15 cellular contexts compared by ENCODE assay signal in genomic region chr3:54356299-54357037, GRCh38.
DNase-seq lines count a peak whose midpoint lies in the region; ATAC-seq and TF ChIP-seq lines count a peak whose summit lies in the region.
"Had no signal": no experiment of that assay in that cellular context is flagged by ENCODE, and none has a peak within 500 bp of the region (broad histone marks: within the 10 kb centered on the region; RNA-seq: fewer than 3 reads in every experiment).

No MANE protein-coding gene starts in this region.

- H3K9me3 ChIP-seq in gastroesophageal sphincter (no peaks in the 10 kb centered on the region), parathyroid adenoma (ENCODE audit: control insufficient read depth, low read length) (no peaks in the 10 kb centered on the region), colonic mucosa (no peaks in the 10 kb centered on the region)
- H3K9me3 ChIP-seq: esophagus squamous epithelium, spleen had no signal

- H2AFZ ChIP-seq in parathyroid adenoma = peak overlapping the region; percentile 58

- H3K4me3 ChIP-seq in gastroesophageal sphincter (no peak overlapping the region), parathyroid adenoma (ENCODE audit: low read depth, low read length) (no peak overlapping the region), coronary artery (no peak overlapping the region), colonic mucosa (no peak overlapping the region)
- H3K4me3 ChIP-seq: esophagus squamous epithelium, spleen had no signal

- DNase-seq in EH (ENCODE audit: low read depth) (peak; percentile 1), RPMI7951 (ENCODE audit: low read depth) (peak; percentile 47), coronary artery (ENCODE audit: low spot score) (no peak), GM20000 (ENCODE audit: low spot score) (no peak), CD14-positive monocyte (ENCODE audit: low spot score) (no peak), colonic mucosa (no peak)
- DNase-seq: dermis blood vessel endothelial cell; esophagus squamous epithelium; NCI-H524 treated with DMSO at 0.1 percent for 48 hours; spleen; stimulated activated naive CD8-positive, alpha-beta T cell treated with anti-CD3 and anti-CD28 coated beads, Interleukin-15, amount 100 ng/mL, for 72 hours; T-cell had no signal

- TF ChIP-seq POLR2A in gastroesophageal sphincter (IDR thresholded peaks at IDR 0.05) = no peak

- H3K27me3 ChIP-seq in gastroesophageal sphincter (no peaks in the 10 kb centered on the region), parathyroid adenoma (ENCODE audit: control insufficient read depth, insufficient read depth, low read length) (no peaks in the 10 kb centered on the region), colonic mucosa (no peaks in the 10 kb centered on the region)
- H3K27me3 ChIP-seq: esophagus squamous epithelium, spleen had no signal

- no peak overlapping the region for H3K4me3 Mint-ChIP-seq in CD14-positive monocyte
- H3K4me3 Mint-ChIP-seq: stimulated activated naive CD8-positive, alpha-beta T cell treated with anti-CD3 and anti-CD28 coated beads, Interleukin-15, amount 100 ng/mL, for 72 hours; T-cell had no signal

- H3K9me3 Mint-ChIP-seq in CD14-positive monocyte = peaks cover 0 to 3% (median 1%) of the 10 kb centered on the region in 7 donors

- ATAC-seq in gastroesophageal sphincter = peak; percentile 21
- ATAC-seq: stimulated activated naive CD8-positive, alpha-beta T cell treated with anti-CD3 and anti-CD28 coated beads, Interleukin-15, amount 100 ng/mL, for 72 hours; T-cell had no signal

- TF ChIP-seq EP300 in gastroesophageal sphincter (IDR thresholded peaks at IDR 0.05) = no peak

- WGBS in gastroesophageal sphincter (ENCODE audit: low coverage in 1 of 2), 2 donors = 18 to 21% methylated on average over 5 of the region's 5 CpGs

- TF ChIP-seq CTCF in gastroesophageal sphincter (IDR thresholded peaks at IDR 0.05) = no peak
- no peak for TF ChIP-seq CTCF in parathyroid adenoma (IDR thresholded peaks at IDR 0.05)
- no peak for TF ChIP-seq CTCF in coronary artery (IDR thresholded peaks at IDR 0.05)
- no peak for TF ChIP-seq CTCF in GM20000 (IDR thresholded peaks at IDR 0.05; ENCODE audit: extremely low read depth, missing control alignments)
- no peak for TF ChIP-seq CTCF in CD14-positive monocyte (IDR thresholded peaks at IDR 0.05)
- TF ChIP-seq CTCF in colonic mucosa (IDR thresholded peaks at IDR 0.05) = no peak

- H3K27ac ChIP-seq in gastroesophageal sphincter (peak overlapping the region in 2 of 4 donors; percentile 18 to 36), parathyroid adenoma (peak overlapping the region; percentile 84), coronary artery (peak overlapping the region in 1 of 2 donors; percentile 20), colonic mucosa (no peak overlapping the region)
- H3K27ac ChIP-seq: KMS-11 had no signal

- no peaks in the 10 kb centered on the region for H3K36me3 Mint-ChIP-seq in CD14-positive monocyte
- H3K36me3 Mint-ChIP-seq: T-cell had no signal

- H3K9ac ChIP-seq in parathyroid adenoma (no peak overlapping the region), colonic mucosa (ENCODE audit: low read depth in 2 of 2, low read length in 2 of 2) (no peak overlapping the region)
- H3K9ac ChIP-seq: KMS-11 had no signal

- H3K27me3 Mint-ChIP-seq in CD14-positive monocyte (ENCODE audit: low read depth in 3 of 3) = peaks cover 0 to 6% (median 2%) of the 10 kb centered on the region in 3 donors
- H3K27me3 Mint-ChIP-seq: stimulated activated naive CD8-positive, alpha-beta T cell treated with anti-CD3 and anti-CD28 coated beads, Interleukin-15, amount 100 ng/mL, for 72 hours had no signal

- H3K36me3 ChIP-seq in gastroesophageal sphincter = no peaks in the 10 kb centered on the region
- no peaks in the 10 kb centered on the region for H3K36me3 ChIP-seq in parathyroid adenoma (ENCODE audit: control insufficient read depth, insufficient read depth, low read length)
- H3K36me3 ChIP-seq in colonic mucosa = no peaks in the 10 kb centered on the region
- H3K36me3 ChIP-seq: esophagus squamous epithelium, spleen had no signal

- intact Hi-C loops in CD14-positive monocyte (cut with micrococcal nuclease) (no loop called here), colonic mucosa (cut with DNase I) (no loop called here)

- H3K4me1 ChIP-seq in gastroesophageal sphincter = peaks cover 2 to 45% (median 6%) of the 10 kb centered on the region in 3 donors
- peaks cover 57% of the 10 kb centered on the region for H3K4me1 ChIP-seq in parathyroid adenoma
- H3K4me1 ChIP-seq in colonic mucosa = no peaks in the 10 kb centered on the region

- H3K4me1 Mint-ChIP-seq in CD14-positive monocyte = peaks cover 5% of the 10 kb centered on the region
- H3K4me1 Mint-ChIP-seq: stimulated activated naive CD8-positive, alpha-beta T cell treated with anti-CD3 and anti-CD28 coated beads, Interleukin-15, amount 100 ng/mL, for 72 hours; T-cell had no signal

- peak overlapping the region in 2 of 7 donors; percentile 52 to 60 for H3K27ac Mint-ChIP-seq in CD14-positive monocyte
- H3K27ac Mint-ChIP-seq: stimulated activated naive CD8-positive, alpha-beta T cell treated with anti-CD3 and anti-CD28 coated beads, Interleukin-15, amount 100 ng/mL, for 72 hours; T-cell had no signal

- no peaks in the 10 kb centered on the region for H3K79me2 ChIP-seq in parathyroid adenoma

- peak overlapping the region; percentile 8 for H3K4me2 ChIP-seq in parathyroid adenoma (ENCODE audit: low read length)
- H3K4me2 ChIP-seq: KMS-11 had no signal

Comparison
In these comparisons a context has a peak if more than half of its experiments do, and no peak if none do; other contexts are left out.
1. DNase-seq: peak in EH (single experiment) and RPMI7951 (single experiment); none in coronary artery (single experiment), GM20000 (single experiment), CD14-positive monocyte (single experiment) and colonic mucosa (single experiment).